1 cellular context compared by ENCODE assay signal in genomic region chr10:132109341-132110072, GRCh38.
TF ChIP-seq lines count a peak whose summit lies in the region.

No MANE protein-coding gene starts in this region.

TF ChIP-seq in HepG2, 621 proteins besides CTCF, POLR2A, EP300 and RAD21 (continued from another document):
- TF ChIP-seq ZNF646 (CRISPR knock-in tag; IDR thresholded peaks at IDR 0.05) (no peak), PCBP2 (optimal IDR thresholded peaks at IDR 0.05; ENCODE audit: low read depth, low read length, poor library complexity, severe bottlenecking) (no peak), YEATS4 (CRISPR knock-in tag; IDR thresholded peaks at IDR 0.05; ENCODE audit: borderline replicate concordance) (no peak), NFKBIZ (CRISPR knock-in tag; IDR thresholded peaks at IDR 0.05) (no peak), ZNF674 (CRISPR knock-in tag; IDR thresholded peaks at IDR 0.05; ENCODE audit: low read depth) (no peak), TSC22D2 (CRISPR knock-in tag; IDR thresholded peaks at IDR 0.05; ENCODE audit: borderline replicate concordance) (no peak)
